ENCODE assay signal across 16 cellular contexts in genomic region chr7:43888983-43889945, GRCh38. TPM values are rescaled to one million over a fixed set of nuclear protein-coding genes. Genes with fewer than 3 reads are reported as not detected.
DNase-seq lines count a peak whose midpoint lies in the region; ATAC-seq and TF ChIP-seq lines count a peak whose summit lies in the region.
"Had no signal": no experiment of that assay in that cellular context is flagged by ENCODE, and none has a peak within 500 bp of the region (broad histone marks: within the 10 kb centered on the region; RNA-seq: fewer than 3 reads in every experiment).

No MANE protein-coding gene starts in this region.

- H3K27ac Mint-ChIP-seq in CD4-positive, CD25-positive, alpha-beta regulatory T cell = peak overlapping the region in 2 of 3 donors; percentile 49 to 89
- H3K27ac Mint-ChIP-seq in WTC11 = peak overlapping the region; percentile 64
- H3K27ac Mint-ChIP-seq: stimulated activated memory B cell treated with anti-CD40 and anti-IgM and Interleukin-4, amounts not matched to agents 10 μg/mL and 1 μg/mL and 100 μg/mL, for 72 hours had no signal

- no peak for TF ChIP-seq EP300 in ovary (IDR thresholded peaks at IDR 0.05)

- TF ChIP-seq CTCF in WTC11 (IDR thresholded peaks at IDR 0.05) (no peak), foreskin keratinocyte (conservative IDR thresholded peaks at IDR 0.05) (no peak), ovary (IDR thresholded peaks at IDR 0.05) (no peak)

- no peaks in the 10 kb centered on the region for H3K27me3 ChIP-seq in CD4-positive, CD25-positive, alpha-beta regulatory T cell (ENCODE audit: control insufficient read depth, insufficient read depth, low read length)
- H3K27me3 ChIP-seq in foreskin keratinocyte (no peaks in the 10 kb centered on the region), ovary (no peaks in the 10 kb centered on the region)
- H3K27me3 ChIP-seq: cardiac muscle cell, pancreas, Peyer's patch, transverse colon had no signal

- no peak overlapping the region for H3K4me3 ChIP-seq in CD4-positive, CD25-positive, alpha-beta regulatory T cell (ENCODE audit: low read depth, low read length)
- H3K4me3 ChIP-seq in ovary = no peak overlapping the region
- H3K4me3 ChIP-seq: cardiac muscle cell, pancreas, Peyer's patch, transverse colon had no signal

- no peaks in the 10 kb centered on the region for H3K4me1 ChIP-seq in CD4-positive, CD25-positive, alpha-beta regulatory T cell (ENCODE audit: control insufficient read depth, insufficient read depth, low read length, poor library complexity, severe bottlenecking)
- H3K4me1 ChIP-seq in foreskin keratinocyte (no peaks in the 10 kb centered on the region), ovary (ENCODE audit: insufficient read depth) (peaks cover 15% of the 10 kb centered on the region)

- ATAC-seq in CD4-positive, CD25-positive, alpha-beta regulatory T cell (ENCODE audit: low read depth in 2 of 2) = no peak
- ATAC-seq in WTC11 = no peak
- peak; percentile 56 for ATAC-seq in foreskin keratinocyte
- no peak for ATAC-seq in left ventricle myocardium superior
- ATAC-seq: HCT116; pancreas; stimulated activated memory B cell treated with anti-CD40 and anti-IgM and Interleukin-4, amounts not matched to agents 10 μg/mL and 1 μg/mL and 100 μg/mL, for 72 hours had no signal

- DNase-seq in CD4-positive, CD25-positive, alpha-beta regulatory T cell = peak in 1 of 3 donors; percentile 42
- DNase-seq in Daoy (ENCODE audit: low read depth) (peak; percentile 54), WTC11 (ENCODE audit: low spot score) (no peak), foreskin keratinocyte (peak in 1 of 2 donors; percentile 14), DMS153 treated with DMSO at 0.1 percent for 48 hours (lab: John Stamatoyannopoulos, UW; ENCODE audit: unreplicated experiment) (no peak), ovary (no peak), left ventricle myocardium superior (no peak)
- DNase-seq: C1 segment of cervical spinal cord, NCI-H2081 treated with DMSO at 0.1 percent for 48 hours, pancreas, Peyer's patch, SW 1271, transverse colon had no signal

- H3K4me3 Mint-ChIP-seq in CD4-positive, CD25-positive, alpha-beta regulatory T cell = no peak overlapping the region
- no peak overlapping the region for H3K4me3 Mint-ChIP-seq in WTC11
- H3K4me3 Mint-ChIP-seq: stimulated activated memory B cell treated with anti-CD40 and anti-IgM and Interleukin-4, amounts not matched to agents 10 μg/mL and 1 μg/mL and 100 μg/mL, for 72 hours had no signal

- no peak overlapping the region for H3K27ac ChIP-seq in CD4-positive, CD25-positive, alpha-beta regulatory T cell (ENCODE audit: insufficient read depth, low read length, poor library complexity, severe bottlenecking)
- H3K27ac ChIP-seq in foreskin keratinocyte (peak overlapping the region; percentile 38), ovary (no peak overlapping the region)
- H3K27ac ChIP-seq: cardiac muscle cell, pancreas, transverse colon had no signal

- H3K36me3 Mint-ChIP-seq in CD4-positive, CD25-positive, alpha-beta regulatory T cell = peaks cover 20% of the 10 kb centered on the region
- H3K36me3 Mint-ChIP-seq in WTC11 = peaks cover 3% of the 10 kb centered on the region; the same call in 1 of the 2 replicates

- H3K9me3 ChIP-seq in CD4-positive, CD25-positive, alpha-beta regulatory T cell (ENCODE audit: control insufficient read depth in 2 of 2, low read length in 2 of 2) = no peaks in the 10 kb centered on the region
- H3K9me3 ChIP-seq in ovary = no peaks in the 10 kb centered on the region
- H3K9me3 ChIP-seq: pancreas, Peyer's patch, transverse colon had no signal

- peaks cover 26 to 37% (median 28%) of the 10 kb centered on the region in 4 donors for H3K4me1 Mint-ChIP-seq in CD4-positive, CD25-positive, alpha-beta regulatory T cell
- H3K4me1 Mint-ChIP-seq in WTC11 = no peaks in the 10 kb centered on the region

- CTCF ChIA-PET in WTC11 (lab: Charles Lee) = interaction anchor here (1.0 kb wide), 1 partner anchor 15 kb away, joined by 3 read pairs; no protein-coding TSS in a partner anchor

- peaks cover 24% of the 10 kb centered on the region for H3K36me3 ChIP-seq in CD4-positive, CD25-positive, alpha-beta regulatory T cell (ENCODE audit: control insufficient read depth, insufficient read depth, low read length)
- H3K36me3 ChIP-seq in ovary = no peaks in the 10 kb centered on the region

- intact Hi-C loops in ovary (cut with DNase I) = no loop called here
- intact Hi-C loops in left ventricle myocardium superior (cut with micrococcal nuclease) = no loop called here

- no peaks in the 10 kb centered on the region for H3K27me3 Mint-ChIP-seq in CD4-positive, CD25-positive, alpha-beta regulatory T cell
- no peaks in the 10 kb centered on the region for H3K27me3 Mint-ChIP-seq in WTC11 (ENCODE audit: low read depth)
- H3K27me3 Mint-ChIP-seq: stimulated activated memory B cell treated with anti-CD40 and anti-IgM and Interleukin-4, amounts not matched to agents 10 μg/mL and 1 μg/mL and 100 μg/mL, for 72 hours had no signal

- WGBS in ovary, 3 donors = 80 to 85% (median 80%) methylated on average over 7 of the region's 7 CpGs

- TF ChIP-seq POLR2A in ovary (IDR thresholded peaks at IDR 0.05) = no peak

- no peaks in the 10 kb centered on the region for H3K9me3 Mint-ChIP-seq in CD4-positive, CD25-positive, alpha-beta regulatory T cell
- H3K9me3 Mint-ChIP-seq in WTC11 = no peaks in the 10 kb centered on the region
- H3K9me3 Mint-ChIP-seq: stimulated activated memory B cell treated with anti-CD40 and anti-IgM and Interleukin-4, amounts not matched to agents 10 μg/mL and 1 μg/mL and 100 μg/mL, for 72 hours had no signal

- POLR2A ChIA-PET in WTC11 (lab: Charles Lee) = no interaction called here

TF ChIP-seq in WTC11, 78 proteins besides CTCF, POLR2A, EP300 and RAD21:
- TF ChIP-seq RORB (CRISPR knock-in tag; IDR thresholded peaks at IDR 0.05) (no peak), ESRRA (CRISPR knock-in tag; IDR thresholded peaks at IDR 0.05; ENCODE audit: borderline replicate concordance) (no peak)
TF ChIP-seq in WTC11: peak in this region for 0.

RNA-seq across cellular contexts. Expression of gene URGCP, which starts 17.1 kb away (rescaled TPM):
- 19.2 TPM for total RNA-seq in CD4-positive, CD25-positive, alpha-beta regulatory T cell
- 10 to 100 TPM; 14.6 to 31.0 (median 24.0) TPM for polyA plus RNA-seq in CD4-positive, CD25-positive, alpha-beta regulatory T cell
- total RNA-seq in Daoy (2014; rRNA removed; shearing (Covaris generic)) = 46.2 and 55.7 TPM in 2 replicates
- total RNA-seq in WTC11 (2021) (18.3 to 20.2 TPM (median 19.5 TPM) in 3 replicates), foreskin keratinocyte (27.0 and 27.3 TPM in 2 replicates), ovary (10 to 100 TPM; 20.9 to 41.0 (median 38.8) TPM), left ventricle myocardium superior (40.3 TPM)
- polyA plus RNA-seq in foreskin keratinocyte (15.9 and 16.3 TPM in 2 replicates), ovary (10 to 100 TPM; 19.3 to 55.1 TPM)

RNA-seq across cellular contexts. Expression of gene MRPS24, which starts 19.9 kb away (rescaled TPM):
- total RNA-seq in CD4-positive, CD25-positive, alpha-beta regulatory T cell = 45.8 TPM
- 100 to 1,000 TPM; 148 to 179 (median 159) TPM for polyA plus RNA-seq in CD4-positive, CD25-positive, alpha-beta regulatory T cell
- total RNA-seq in Daoy (2014; rRNA removed; shearing (Covaris generic)) = 268 and 373 TPM in 2 replicates
- total RNA-seq in WTC11 (2021) (132 to 141 TPM (median 135 TPM) in 3 replicates), foreskin keratinocyte (136 and 147 TPM in 2 replicates), ovary (100 to 1,000 TPM in 1 of 7 donors, 10 to 100 TPM in 6; 73.0 to 111 (median 90.9) TPM), left ventricle myocardium superior (200 TPM)
- polyA plus RNA-seq in foreskin keratinocyte (227 and 229 TPM in 2 replicates), ovary (100 to 1,000 TPM; 104 to 124 TPM)

RNA-seq across cellular contexts. Expression of gene UBE2D4, which starts 37.0 kb away (rescaled TPM):
- 11.4 TPM for total RNA-seq in CD4-positive, CD25-positive, alpha-beta regulatory T cell
- 10 to 100 TPM; 10.6 to 15.5 (median 13.4) TPM for polyA plus RNA-seq in CD4-positive, CD25-positive, alpha-beta regulatory T cell
- 39.8 and 46.2 TPM in 2 replicates for total RNA-seq in Daoy (2014; rRNA removed; shearing (Covaris generic))
- total RNA-seq in WTC11 (2021) (2.4 to 4.1 TPM (median 3.9 TPM) in 3 replicates), foreskin keratinocyte (8.0 and 8.8 TPM in 2 replicates), ovary (10 to 100 TPM in 6 of 7 donors, 1 to 10 TPM in 1; 9.1 to 24.8 (median 19.1) TPM), left ventricle myocardium superior (42.0 TPM)
- polyA plus RNA-seq in foreskin keratinocyte (9.3 and 9.9 TPM in 2 replicates), ovary (10 to 100 TPM in 1 of 2 donors, 1 to 10 TPM in 1; 9.9 to 32.1 TPM)
